ENCODE assay signal across 10 cellular contexts in the genomic region with DNA sequence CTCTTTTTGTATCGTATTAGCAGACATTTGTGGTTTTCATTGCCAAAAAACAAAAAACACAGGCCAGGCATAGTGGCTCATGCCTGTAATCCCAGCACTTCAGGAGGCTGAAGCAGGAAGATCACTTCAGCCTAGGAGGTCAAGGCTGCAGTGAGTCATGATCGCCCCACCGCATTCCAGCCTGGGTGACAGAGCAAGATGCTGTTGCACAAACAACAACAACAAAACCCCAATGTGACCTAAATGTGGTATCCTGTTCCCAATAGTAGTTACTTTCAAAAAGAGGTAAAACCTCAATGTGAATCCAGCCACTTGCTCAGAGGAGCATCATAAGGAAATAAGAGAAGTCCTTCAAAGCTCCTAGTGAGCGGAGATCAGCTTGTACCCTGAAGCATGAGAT. TPM values are rescaled to one million over a fixed set of nuclear protein-coding genes. Genes with fewer than 3 reads are reported as not detected.
A peak's percentile ranks its signal among the peaks of the same experiment; 100 is the strongest.
DNase-seq lines count a peak whose midpoint lies in the region; ATAC-seq, FAIRE-seq and TF ChIP-seq lines count a peak whose summit lies in the region.
"Had no signal": no experiment of that assay in that cellular context is flagged by ENCODE, and none has a peak within 500 bp of the region (broad histone marks: within the 10 kb centered on the region; RNA-seq: fewer than 3 reads in every experiment).

No MANE protein-coding gene starts in this region.

- ATAC-seq in HG03378 (IDR thresholded peaks at IDR 0.05; ENCODE audit: unreplicated experiment) (no peak), HG03457 (IDR thresholded peaks at IDR 0.05; ENCODE audit: unreplicated experiment) (no peak)

- no peak overlapping the region for H3K9ac ChIP-seq in astrocyte (ENCODE audit: low read length)

- H3K27me3 Mint-ChIP-seq in astrocyte (ENCODE audit: low read depth, unreplicated experiment): no peaks in the 10 kb centered on the region

- no peak overlapping the region for H3K4me3 ChIP-seq in AG10803 (ENCODE audit: low read length)
- H3K4me3 ChIP-seq in astrocyte (ENCODE audit: insufficient read depth, low read depth, low read length): no peak overlapping the region
- H3K4me3 ChIP-seq in kidney epithelial cell (ENCODE audit: low read depth, low read length): no peak overlapping the region
- H3K4me3 ChIP-seq in esophagus muscularis mucosa: no peak overlapping the region

- FAIRE-seq in astrocyte (lab: Jason Lieb, UNC): no peak

- H3K79me2 ChIP-seq in astrocyte (ENCODE audit: insufficient read depth, low read length): no peaks in the 10 kb centered on the region

- no peak overlapping the region for H3K27ac ChIP-seq in astrocyte (ENCODE audit: low read depth, low read length)
- H3K27ac ChIP-seq in esophagus muscularis mucosa (replicated peaks in 1 of 4): no peak overlapping the region

- H3K27ac Mint-ChIP-seq in astrocyte (ENCODE audit: unreplicated experiment): no peak overlapping the region
- H3K27ac Mint-ChIP-seq: CD4-positive, CD25-positive, alpha-beta regulatory T cell had no signal

- no peaks in the 10 kb centered on the region for H4K20me1 ChIP-seq in astrocyte (ENCODE audit: insufficient read depth, low read length)

- peaks cover 10% of the 10 kb centered on the region for H3K4me1 Mint-ChIP-seq in astrocyte (ENCODE audit: low read depth, unreplicated experiment)
- H3K4me1 Mint-ChIP-seq: CD4-positive, CD25-positive, alpha-beta regulatory T cell had no signal

- no peak for TF ChIP-seq CTCF in AG10803 (conservative IDR thresholded peaks at IDR 0.05; ENCODE audit: low read length)
- no peak for TF ChIP-seq CTCF in astrocyte (IDR thresholded peaks at IDR 0.05; ENCODE audit: insufficient read depth, low read depth, low read length)
- TF ChIP-seq CTCF in kidney epithelial cell (IDR thresholded peaks at IDR 0.05; ENCODE audit: insufficient read depth, low read length, poor library complexity, severe bottlenecking): no peak
- no peak for TF ChIP-seq CTCF in esophagus muscularis mucosa (IDR thresholded peaks at IDR 0.05)

- no peaks in the 10 kb centered on the region for H3K36me3 Mint-ChIP-seq in astrocyte (ENCODE audit: low read depth, unreplicated experiment)
- H3K36me3 Mint-ChIP-seq: CD4-positive, CD25-positive, alpha-beta regulatory T cell had no signal

- 83% methylated on average over 4 of the region's 4 CpGs for WGBS in esophagus muscularis mucosa

- H3K4me2 ChIP-seq in astrocyte (ENCODE audit: low read length): no peak overlapping the region

- intact Hi-C loops in esophagus muscularis mucosa (cut with DNase I): no loop called here

- TF ChIP-seq POLR2A in esophagus muscularis mucosa (IDR thresholded peaks at IDR 0.05; ENCODE audit: low read depth): no peak

- H3K9me3 ChIP-seq in astrocyte (ENCODE audit: insufficient read depth, low read depth, low read length) (no peaks in the 10 kb centered on the region), esophagus muscularis mucosa (no peaks in the 10 kb centered on the region)

- no peak overlapping the region for H2AFZ ChIP-seq in astrocyte (ENCODE audit: low read depth, low read length)

- peak; percentile 79 for DNase-seq in AG10803 (ENCODE audit: low read depth)
- DNase-seq in HS-5 (ENCODE audit: low read depth): peak; percentile 78
- DNase-seq in astrocyte (ENCODE audit: low read depth): peak; percentile 9
- DNase-seq in kidney epithelial cell (ENCODE audit: low read depth): peak; percentile 26
- DNase-seq in T-helper 1 cell: no peak
- DNase-seq in esophagus muscularis mucosa (ENCODE audit: extremely low spot score): no peak
- DNase-seq: CD4-positive, CD25-positive, alpha-beta regulatory T cell; posterior cingulate gyrus had no signal

- H3K27me3 ChIP-seq in astrocyte (ENCODE audit: insufficient read depth, low read length) (no peaks in the 10 kb centered on the region), kidney epithelial cell (ENCODE audit: control insufficient read depth, insufficient read depth, low read length) (no peaks in the 10 kb centered on the region), esophagus muscularis mucosa (no peaks in the 10 kb centered on the region)

- no peak overlapping the region for H3K4me3 Mint-ChIP-seq in astrocyte (ENCODE audit: unreplicated experiment)

- no peaks in the 10 kb centered on the region for H3K9me3 Mint-ChIP-seq in astrocyte (ENCODE audit: unreplicated experiment)

- no peaks in the 10 kb centered on the region for H3K36me3 ChIP-seq in astrocyte (ENCODE audit: insufficient read depth, low read length)
- H3K36me3 ChIP-seq in kidney epithelial cell (ENCODE audit: control insufficient read depth, insufficient read depth, low read length): no peaks in the 10 kb centered on the region
- H3K36me3 ChIP-seq in esophagus muscularis mucosa: no peaks in the 10 kb centered on the region

- no peak for TF ChIP-seq EP300 in esophagus muscularis mucosa (IDR thresholded peaks at IDR 0.05)

- H3K4me1 ChIP-seq in astrocyte (ENCODE audit: insufficient read depth, low read length) (no peaks in the 10 kb centered on the region), esophagus muscularis mucosa (peaks cover 0 to 15% (median 7%) of the 10 kb centered on the region in 4 donors)

RNA-seq across cellular contexts. Expression of gene SKAP2, which starts 45.8 kb away (rescaled TPM):
- total RNA-seq in astrocyte: 10.1 and 17.3 TPM in 2 replicates
- 22.0 and 35.6 TPM in 2 replicates for total RNA-seq in kidney epithelial cell
- total RNA-seq in esophagus muscularis mucosa: 10 to 100 TPM; 44.2 to 47.1 (median 45.1) TPM

Comparison
In these comparisons a context has a peak if more than half of its experiments do, and no peak if none do; other contexts are left out.
1. DNase-seq: peak in AG10803 (single experiment), HS-5 (single experiment), astrocyte (single experiment) and kidney epithelial cell (single experiment); none in T-helper 1 cell (0 of 5) and esophagus muscularis mucosa (single experiment).